ENCODE assay signal across 2 cellular contexts in the genomic region with DNA sequence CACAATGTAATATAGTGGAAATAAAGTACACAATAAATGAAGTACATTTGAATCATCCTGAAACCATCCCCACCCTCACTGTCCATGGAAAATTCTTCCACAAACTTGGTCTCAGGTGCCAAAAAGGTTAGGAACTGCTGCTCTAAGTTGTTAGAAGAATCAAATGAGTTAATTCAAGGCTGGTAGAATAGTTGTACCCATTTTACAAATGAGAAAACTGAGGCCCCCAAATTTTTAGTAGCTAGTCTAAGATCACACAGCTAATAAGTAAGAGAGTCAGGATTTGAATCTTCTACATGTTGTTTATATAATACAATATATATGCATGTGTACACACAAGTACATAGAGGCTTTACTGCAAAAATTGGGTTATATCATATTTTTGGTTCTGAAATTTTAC.
TF ChIP-seq lines count a peak whose summit lies in the region.

No MANE protein-coding gene starts in this region.

TF ChIP-seq in A549, 52 proteins besides CTCF, POLR2A, EP300 and RAD21:
- peak; percentile 65; the same call in 1 of the 2 replicates for TF ChIP-seq KDM1A (IDR thresholded peaks at IDR 0.05; ENCODE audit: low read depth)
- TF ChIP-seq, protein P1, sequence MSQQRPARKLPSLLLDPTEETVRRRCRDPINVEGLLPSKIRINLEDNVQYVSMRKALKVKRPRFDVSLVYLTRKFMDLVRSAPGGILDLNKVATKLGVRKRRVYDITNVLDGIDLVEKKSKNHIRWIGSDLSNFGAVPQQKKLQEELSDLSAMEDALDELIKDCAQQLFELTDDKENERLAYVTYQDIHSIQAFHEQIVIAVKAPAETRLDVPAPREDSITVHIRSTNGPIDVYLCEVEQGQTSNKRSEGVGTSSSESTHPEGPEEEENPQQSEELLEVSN (IDR thresholded peaks at IDR 0.05; ENCODE audit: borderline replicate concordance, low read depth) = no peak
- no peak for TF ChIP-seq ZNF302 (CRISPR knock-in tag; IDR thresholded peaks at IDR 0.05)

TF ChIP-seq in K562, 482 proteins besides CTCF, POLR2A, EP300 and RAD21:
- TF ChIP-seq CREBBP (IDR thresholded peaks at IDR 0.05; ENCODE audit: low read depth, low read length) (no peak), RBM25 (IDR thresholded peaks at IDR 0.05; ENCODE audit: low read depth, low read length, severe bottlenecking) (peak; percentile 69), ZNF311 (CRISPR knock-in tag; IDR thresholded peaks at IDR 0.05) (no peak), JUND (IDR thresholded peaks at IDR 0.05; ENCODE audit: borderline replicate concordance, low read depth, low read length) (no peak), JUND (tag; IDR thresholded peaks at IDR 0.05; ENCODE audit: borderline replicate concordance, low read depth, low read length) (no peak), BCOR (IDR thresholded peaks at IDR 0.05) (peak; percentile 31; the same call in 1 of the 2 replicates), ADNP (tag; IDR thresholded peaks at IDR 0.05) (0 out of 2 replicates have a peak, but pooled peaks have one; percentile 27)
TF ChIP-seq in K562: peak in this region for 3.
